20 cellular contexts compared by ENCODE assay signal in genomic region chr14:93079321-93079720, GRCh38. TPM values are rescaled to one million over a fixed set of nuclear protein-coding genes. Genes with fewer than 3 reads are reported as not detected.
DNase-seq lines count a peak whose midpoint lies in the region; TF ChIP-seq lines count a peak whose summit lies in the region.
"Had no signal": no experiment of that assay in that cellular context is flagged by ENCODE, and none has a peak within 500 bp of the region (broad histone marks: within the 10 kb centered on the region; RNA-seq: fewer than 3 reads in every experiment).

No MANE protein-coding gene starts in this region.

- H3K27me3 ChIP-seq in CD8-positive, alpha-beta memory T cell (ENCODE audit: insufficient read depth, low read length, poor library complexity, severe bottlenecking) = no peaks in the 10 kb centered on the region
- no peaks in the 10 kb centered on the region for H3K27me3 ChIP-seq in endodermal cell (ENCODE audit: control insufficient read depth, insufficient read depth, low read length, poor library complexity, severe bottlenecking)
- H3K27me3 ChIP-seq in spleen (replicated peaks in 1 of 7) = no peaks in the 10 kb centered on the region
- H3K27me3 ChIP-seq in effector memory CD4-positive, alpha-beta T cell (replicated peaks; ENCODE audit: control insufficient read depth, insufficient read depth, low read length, poor library complexity, severe bottlenecking) = no peaks in the 10 kb centered on the region
- H3K27me3 ChIP-seq: gastrocnemius medialis, ovary had no signal

- H3K27ac Mint-ChIP-seq in CD8-positive, alpha-beta memory T cell = peak overlapping the region in 7 of 8 donors; percentile 45 to 88 (median 73)
- H3K27ac Mint-ChIP-seq in HFFc6 (peak overlapping the region; percentile 71), endodermal cell (no peak overlapping the region)
- H3K27ac Mint-ChIP-seq: activated CD4-positive, alpha-beta T cell treated with anti-CD3 and anti-CD28 coated beads for 36 hours had no signal

- DNase-seq in CD8-positive, alpha-beta memory T cell = no peak
- no peak for DNase-seq in HFFc6
- DNase-seq in endodermal cell = no peak
- no peak for DNase-seq in spleen
- no peak for DNase-seq in HCEC 1CT
- no peak for DNase-seq in effector memory CD4-positive, alpha-beta T cell
- DNase-seq in GM19240 (ENCODE audit: insufficient read length, low spot score) = no peak
- DNase-seq: activated CD4-positive, alpha-beta T cell treated with anti-CD3 and anti-CD28 coated beads for 36 hours; activated gamma-delta T cell; DMS153; gastrocnemius medialis; KBM-7; mucosa of descending colon; NCI-H2029 treated with DMSO at 0.1 percent for 48 hours; NCI-H510A; ovary had no signal

- no peaks in the 10 kb centered on the region for H3K36me3 Mint-ChIP-seq in CD8-positive, alpha-beta memory T cell
- H3K36me3 Mint-ChIP-seq in HFFc6 (ENCODE audit: low read depth) = no peaks in the 10 kb centered on the region
- peaks cover 4% of the 10 kb centered on the region for H3K36me3 Mint-ChIP-seq in endodermal cell (ENCODE audit: low read depth)

- no peaks in the 10 kb centered on the region for H3K36me3 ChIP-seq in CD8-positive, alpha-beta memory T cell (ENCODE audit: insufficient read depth, low read length)
- H3K36me3 ChIP-seq in endodermal cell (ENCODE audit: control insufficient read depth, insufficient read depth, low read length) (no peaks in the 10 kb centered on the region), spleen (no peaks in the 10 kb centered on the region)
- no peaks in the 10 kb centered on the region for H3K36me3 ChIP-seq in effector memory CD4-positive, alpha-beta T cell (ENCODE audit: control insufficient read depth, insufficient read depth, low read length)
- H3K36me3 ChIP-seq: gastrocnemius medialis, HAP-1, ovary had no signal

- intact Hi-C loops in spleen (cut with DNase I; ENCODE audit: low total_unique reads) = no loop called here

- CTCF ChIA-PET in CD8-positive, alpha-beta memory T cell (lab: Charles Lee) = interaction anchor here (1.5 to 3.6 kb wide), 2 partner anchors 35 to 45 kb away, joined by 3 to 15 read pairs; partner anchors contain the start of gene ITPK1

- peaks cover 60 to 84% (median 60%) of the 10 kb centered on the region in 3 donors for H3K4me1 Mint-ChIP-seq in CD8-positive, alpha-beta memory T cell
- peaks cover 26% of the 10 kb centered on the region for H3K4me1 Mint-ChIP-seq in HFFc6 (ENCODE audit: low read depth)
- H3K4me1 Mint-ChIP-seq in endodermal cell = no peaks in the 10 kb centered on the region

- POLR2A ChIA-PET in CD8-positive, alpha-beta memory T cell (lab: Charles Lee) = no interaction called here

- no peaks in the 10 kb centered on the region for H3K9me3 ChIP-seq in CD8-positive, alpha-beta memory T cell (ENCODE audit: low read length)
- no peaks in the 10 kb centered on the region for H3K9me3 ChIP-seq in endodermal cell (ENCODE audit: control insufficient read depth, low read length)
- H3K9me3 ChIP-seq in spleen = no peaks in the 10 kb centered on the region
- no peaks in the 10 kb centered on the region for H3K9me3 ChIP-seq in effector memory CD4-positive, alpha-beta T cell (ENCODE audit: control insufficient read depth, low read length)
- H3K9me3 ChIP-seq: gastrocnemius medialis, HAP-1, mucosa of descending colon, ovary had no signal

- TF ChIP-seq CTCF in HFFc6 (IDR thresholded peaks at IDR 0.05) = peak; percentile 54
- TF ChIP-seq CTCF in endodermal cell (conservative IDR thresholded peaks at IDR 0.05) = peak; percentile 57
- no peak for TF ChIP-seq CTCF in spleen (IDR thresholded peaks at IDR 0.05 in 8 of 11, conservative IDR thresholded peaks at IDR 0.05 in 3 of 11)

- TF ChIP-seq POLR2A in spleen (IDR thresholded peaks at IDR 0.05) = no peak

- no peaks in the 10 kb centered on the region for H3K27me3 Mint-ChIP-seq in CD8-positive, alpha-beta memory T cell
- H3K27me3 Mint-ChIP-seq in HFFc6 (ENCODE audit: insufficient read depth) = peaks cover 5% of the 10 kb centered on the region
- H3K27me3 Mint-ChIP-seq in endodermal cell (ENCODE audit: insufficient read depth) = no peaks in the 10 kb centered on the region
- H3K27me3 Mint-ChIP-seq: activated CD4-positive, alpha-beta T cell treated with anti-CD3 and anti-CD28 coated beads for 36 hours had no signal

- WGBS in endodermal cell (ENCODE audit: insufficient coverage in 1 of 2, insufficient read length in 1 of 2), 2 experiments = 87 to 92% methylated on average over 6 to 8 of the region's 9 CpGs
- WGBS in spleen, 5 donors = 64 to 75% (median 72%) methylated on average over 5 to 9 of the region's 9 CpGs

- H3K27ac ChIP-seq in CD8-positive, alpha-beta memory T cell (ENCODE audit: low read depth, low read length) = no peak overlapping the region
- H3K27ac ChIP-seq in endodermal cell (ENCODE audit: low read depth, low read length) (no peak overlapping the region), spleen (peak overlapping the region in 6 of 8 donors; percentile 1 to 65 (median 42))
- no peak overlapping the region for H3K27ac ChIP-seq in effector memory CD4-positive, alpha-beta T cell (ENCODE audit: insufficient read depth, low read length, poor library complexity, severe bottlenecking)
- H3K27ac ChIP-seq: epithelial cell of prostate, gastrocnemius medialis, ovary had no signal

- H3K4me3 ChIP-seq in CD8-positive, alpha-beta memory T cell (ENCODE audit: low read length) = no peak overlapping the region
- no peak overlapping the region for H3K4me3 ChIP-seq in endodermal cell (ENCODE audit: low read length)
- no peak overlapping the region for H3K4me3 ChIP-seq in spleen
- H3K4me3 ChIP-seq in effector memory CD4-positive, alpha-beta T cell (ENCODE audit: insufficient read depth, low read depth, low read length, poor library complexity, severe bottlenecking) = no peak overlapping the region
- H3K4me3 ChIP-seq: coronary artery, gastrocnemius medialis, HAP-1, mucosa of descending colon, ovary had no signal

- H3K9me3 Mint-ChIP-seq in CD8-positive, alpha-beta memory T cell = peaks cover 0 to 2% (median 0%) of the 10 kb centered on the region in 5 donors
- H3K9me3 Mint-ChIP-seq in HFFc6 (no peaks in the 10 kb centered on the region), endodermal cell (peaks cover 3% of the 10 kb centered on the region)

- H3K9ac ChIP-seq in endodermal cell (ENCODE audit: extremely low read depth, low read length, poor library complexity, severe bottlenecking) = no peak overlapping the region

- peak overlapping the region in 3 of 7 donors; percentile 23 to 59 (median 43) for H3K4me3 Mint-ChIP-seq in CD8-positive, alpha-beta memory T cell
- H3K4me3 Mint-ChIP-seq in HFFc6 (peak overlapping the region; percentile 40), endodermal cell (no peak overlapping the region)
- H3K4me3 Mint-ChIP-seq: activated CD4-positive, alpha-beta T cell treated with anti-CD3 and anti-CD28 coated beads for 36 hours; CD14-positive monocyte had no signal

- peaks cover 25% of the 10 kb centered on the region for H3K4me1 ChIP-seq in CD8-positive, alpha-beta memory T cell (ENCODE audit: insufficient read depth, low read length)
- H3K4me1 ChIP-seq in endodermal cell (ENCODE audit: control insufficient read depth, insufficient read depth, low read length) (no peaks in the 10 kb centered on the region), spleen (peaks cover 18 to 97% (median 75%) of the 10 kb centered on the region in 6 donors)
- peaks cover 12% of the 10 kb centered on the region for H3K4me1 ChIP-seq in effector memory CD4-positive, alpha-beta T cell (ENCODE audit: control insufficient read depth, insufficient read depth, low read length, poor library complexity, severe bottlenecking)
- H3K4me1 ChIP-seq: HAP-1 had no signal

RNA-seq across cellular contexts. Expression of gene ITPK1, which starts 36.4 kb away (rescaled TPM):
- 10 to 100 TPM; 66.1 to 75.1 TPM for total RNA-seq in CD8-positive, alpha-beta memory T cell
- polyA plus RNA-seq in CD8-positive, alpha-beta memory T cell = 40.4 TPM
- 10 to 100 TPM; 27.3 to 38.1 (median 32.4) TPM for total RNA-seq in HFFc6 (2021; fragmentation: NEBNext Ultra II Directional; extraction: Animal tissue kit (Norgen Biotek cat#: 25700))
- total RNA-seq in endodermal cell (10 to 100 TPM; 59.9 to 66.9 TPM), spleen (100 to 1,000 TPM in 1 of 7 donors, 10 to 100 TPM in 6; 63.8 to 123 (median 75.6) TPM)
- polyA plus RNA-seq in endodermal cell (2013, experiment 1 of 2) = 30.1 TPM
- 32.0 TPM for polyA plus RNA-seq in endodermal cell (2013, experiment 2 of 2)
- polyA plus RNA-seq in spleen = 10 to 100 TPM; 22.9 to 46.0 (median 23.9) TPM

Comparison
In these comparisons a context has a peak if more than half of its experiments do, and no peak if none do; other contexts are left out.
1. H3K27ac ChIP-seq: peak in spleen (6 of 8); none in CD8-positive, alpha-beta memory T cell (single experiment), endodermal cell (single experiment) and effector memory CD4-positive, alpha-beta T cell (single experiment).
2. CTCF ChIP-seq: peak in HFFc6 (single experiment) and endodermal cell (single experiment); none in spleen (0 of 11).